19 cellular contexts compared by ENCODE assay signal in genomic region chr3:68447885-68448284, GRCh38.
"Had no signal": no experiment of that assay in that cellular context is flagged by ENCODE, and none has a peak within 500 bp of the region (broad histone marks: within the 10 kb centered on the region; RNA-seq: fewer than 3 reads in every experiment).

No MANE protein-coding gene starts in this region.

- DNase-seq: activated B cell treated with CpG ODN at 0.5 μM for 24 hours; activated CD4-positive, alpha-beta memory T cell treated with anti-CD3 and anti-CD28 coated beads for 36 hours; activated CD4-positive, alpha-beta T cell treated with anti-CD3 and anti-CD28 coated beads for 4 hours; activated effector memory CD4-positive, alpha-beta T cell treated with anti-CD3 and anti-CD28 coated beads, Interleukin-2, amount 50 U/mL, for 16 hours; activated naive CD4-positive, alpha-beta T cell treated with anti-CD3 and anti-CD28 coated beads, Interleukin-2, amount 50 U/mL, for 16 hours; activated naive CD8-positive, alpha-beta T cell treated with anti-CD3 and anti-CD28 coated beads, Interleukin-2, amount 50 U/mL, for 24 hours; activated T-cell treated with anti-CD3 and anti-CD28 coated beads, Interleukin-2, amount 50 U/mL, for 72 hours; anterior cingulate cortex; body of pancreas; cortex of kidney; heart right ventricle; small intestine; stimulated activated CD4-positive, alpha-beta T cell treated with anti-CD3 and anti-CD28 coated beads, Interleukin-15, amount 100 ng/mL, for 24 hours; stimulated activated naive B cell treated with anti-CD40 and anti-IgM and Interleukin-4, amounts not matched to agents 10 μg/mL and 1 μg/mL and 100 μg/mL, for 72 hours; T-cell; testis had no signal

- ATAC-seq: activated naive CD8-positive, alpha-beta T cell treated with anti-CD3 and anti-CD28 coated beads, Interleukin-2, amount 50 U/mL, for 24 hours; activated T-cell treated with anti-CD3 and anti-CD28 coated beads, Interleukin-2, amount 50 U/mL, for 72 hours; body of pancreas; heart right ventricle; sciatic nerve; stimulated activated naive B cell treated with anti-CD40 and anti-IgM and Interleukin-4, amounts not matched to agents 10 μg/mL and 1 μg/mL and 100 μg/mL, for 72 hours; T-cell had no signal

- H3K9me3 ChIP-seq: body of pancreas, heart right ventricle, testis had no signal

- H3K36me3 ChIP-seq: cardiac muscle cell, heart right ventricle had no signal

- H3K27me3 ChIP-seq: body of pancreas, cardiac muscle cell, heart right ventricle, testis had no signal

- H3K4me1 ChIP-seq: body of pancreas, heart right ventricle, testis had no signal

- H3K4me3 ChIP-seq: body of pancreas, cardiac muscle cell, heart right ventricle, testis had no signal

- H3K27ac ChIP-seq: body of pancreas, cardiac muscle cell, epithelial cell of prostate, heart right ventricle, testis had no signal
